In genomic region chr1:220274122-220274855, GRCh38 we compare ENCODE assay signal across 1 cellular context.
TF ChIP-seq lines count a peak whose summit lies in the region.

No MANE protein-coding gene starts in this region.

TF ChIP-seq in K562, 482 proteins besides CTCF, POLR2A, EP300 and RAD21 (continued from another document and continues in another):
- no peak for TF ChIP-seq CHAMP1 (IDR thresholded peaks at IDR 0.05)
- no peak for TF ChIP-seq ZBTB33 (CRISPR knock-in tag; IDR thresholded peaks at IDR 0.05)
- no peak for TF ChIP-seq ZBTB5 (IDR thresholded peaks at IDR 0.05)
- no peak for TF ChIP-seq ZNF696 (CRISPR knock-in tag; conservative IDR thresholded peaks at IDR 0.05)
- TF ChIP-seq ZNF280B (CRISPR knock-in tag; IDR thresholded peaks at IDR 0.05), result no peak
- no peak for TF ChIP-seq ZNF77 (CRISPR knock-in tag; IDR thresholded peaks at IDR 0.05)
- TF ChIP-seq MLX (CRISPR knock-in tag; conservative IDR thresholded peaks at IDR 0.05), result no peak
- TF ChIP-seq RBM14 (IDR thresholded peaks at IDR 0.05; ENCODE audit: borderline replicate concordance, insufficient read depth, low read depth, low read length), result no peak
- TF ChIP-seq SLC30A9 (CRISPR knock-in tag; IDR thresholded peaks at IDR 0.05), result no peak
- 0 out of 2 replicates have a peak, but pooled peaks have one; percentile 27 for TF ChIP-seq RNF2 (IDR thresholded peaks at IDR 0.05)
- TF ChIP-seq KDM1A (IDR thresholded peaks at IDR 0.05), result 0 out of 4 replicates have a peak, but pooled peaks have one; percentile 12 to 14
- TF ChIP-seq, protein P1, sequence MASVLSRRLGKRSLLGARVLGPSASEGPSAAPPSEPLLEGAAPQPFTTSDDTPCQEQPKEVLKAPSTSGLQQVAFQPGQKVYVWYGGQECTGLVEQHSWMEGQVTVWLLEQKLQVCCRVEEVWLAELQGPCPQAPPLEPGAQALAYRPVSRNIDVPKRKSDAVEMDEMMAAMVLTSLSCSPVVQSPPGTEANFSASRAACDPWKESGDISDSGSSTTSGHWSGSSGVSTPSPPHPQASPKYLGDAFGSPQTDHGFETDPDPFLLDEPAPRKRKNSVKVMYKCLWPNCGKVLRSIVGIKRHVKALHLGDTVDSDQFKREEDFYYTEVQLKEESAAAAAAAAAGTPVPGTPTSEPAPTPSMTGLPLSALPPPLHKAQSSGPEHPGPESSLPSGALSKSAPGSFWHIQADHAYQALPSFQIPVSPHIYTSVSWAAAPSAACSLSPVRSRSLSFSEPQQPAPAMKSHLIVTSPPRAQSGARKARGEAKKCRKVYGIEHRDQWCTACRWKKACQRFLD (CRISPR knock-in tag; IDR thresholded peaks at IDR 0.05), result no peak
- no peak for TF ChIP-seq LCOR (CRISPR knock-in tag; IDR thresholded peaks at IDR 0.05)
- no peak for TF ChIP-seq HMG20B (CRISPR knock-in tag; IDR thresholded peaks at IDR 0.05)
- no peak for TF ChIP-seq MED1 (CRISPR knock-in tag; IDR thresholded peaks at IDR 0.05; ENCODE audit: borderline replicate concordance)
- TF ChIP-seq KLF16 (IDR thresholded peaks at IDR 0.05), result no peak
- no peak for TF ChIP-seq PTRF (tag; IDR thresholded peaks at IDR 0.05)
- no peak; the same call in 1 of the 2 replicates for TF ChIP-seq KLF6 (CRISPR knock-in tag; IDR thresholded peaks at IDR 0.05; ENCODE audit: borderline replicate concordance)
- no peak for TF ChIP-seq SMARCC2 (IDR thresholded peaks at IDR 0.05; ENCODE audit: low read depth)
- no peak for TF ChIP-seq MYNN (IDR thresholded peaks at IDR 0.05)
- no peak for TF ChIP-seq MYNN (CRISPR knock-in tag; IDR thresholded peaks at IDR 0.05)
- TF ChIP-seq ZNF217 (CRISPR knock-in tag; IDR thresholded peaks at IDR 0.05), result no peak
- no peak for TF ChIP-seq ZNF347 (CRISPR knock-in tag; IDR thresholded peaks at IDR 0.05; ENCODE audit: low read depth)
- TF ChIP-seq ZNF224 (CRISPR knock-in tag; IDR thresholded peaks at IDR 0.05), result no peak
- no peak for TF ChIP-seq RBM22 (IDR thresholded peaks at IDR 0.05; ENCODE audit: low read depth, low read length, poor library complexity, severe bottlenecking)
- no peak for TF ChIP-seq CHD7 (IDR thresholded peaks at IDR 0.05; ENCODE audit: low read depth, low read length)
- no peak for TF ChIP-seq PATZ1 (CRISPR knock-in tag; IDR thresholded peaks at IDR 0.05; ENCODE audit: borderline replicate concordance)
- TF ChIP-seq DPF2 (IDR thresholded peaks at IDR 0.05), result no peak
- no peak for TF ChIP-seq YY1 (IDR thresholded peaks at IDR 0.05; ENCODE audit: borderline replicate concordance in 1 of 3, control insufficient read depth in 1 of 3, extremely low read depth in 1 of 3, insufficient read depth in 3 of 3, insufficient read length in 1 of 3, insufficient replicate concordance in 2 of 3, low read depth in 1 of 3, low read length in 2 of 3)
- TF ChIP-seq BCOR (IDR thresholded peaks at IDR 0.05), result no peak
- no peak for TF ChIP-seq SMAD2 (IDR thresholded peaks at IDR 0.05; ENCODE audit: low read depth, low read length)
- no peak for TF ChIP-seq ELF2 (CRISPR knock-in tag; IDR thresholded peaks at IDR 0.05)
